In the genomic region with DNA sequence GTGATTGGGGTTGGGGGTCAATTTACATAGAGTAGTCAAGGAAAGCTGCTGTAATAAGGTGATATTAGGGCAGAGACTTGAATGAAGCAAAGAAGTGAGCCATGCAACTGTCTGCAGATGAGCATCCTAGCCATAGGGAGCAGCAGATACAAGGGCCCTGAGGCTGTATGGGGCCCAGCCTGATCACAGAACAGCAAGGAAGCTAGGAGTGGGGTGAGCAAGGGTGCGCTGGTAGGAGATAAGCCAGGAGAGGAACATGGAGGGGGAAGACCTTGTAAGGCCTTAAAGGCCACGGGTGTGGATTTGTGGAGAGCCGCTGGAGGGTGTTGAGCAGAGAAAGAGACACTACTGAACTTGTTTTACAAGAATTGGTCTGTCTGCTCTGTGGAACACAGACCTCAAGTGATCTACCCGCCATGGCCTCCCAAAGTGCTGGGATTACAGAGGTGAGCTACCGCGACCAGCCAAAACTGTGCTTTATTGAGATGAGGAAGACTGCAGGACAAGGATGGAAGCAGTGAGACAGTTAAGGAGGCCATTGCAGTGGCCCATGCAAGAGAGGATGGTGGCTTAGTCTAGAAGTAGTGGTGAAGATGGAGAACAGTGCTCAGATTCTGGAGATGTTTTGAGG, we compare ENCODE assay signal across 29 cellular contexts.
"Had no signal": no experiment of that assay in that cellular context is flagged by ENCODE, and none has a peak within 500 bp of the region (broad histone marks: within the 10 kb centered on the region; RNA-seq: fewer than 3 reads in every experiment).

No MANE protein-coding gene starts in this region.

- H3K27me3 Mint-ChIP-seq: stimulated activated naive B cell treated with anti-CD40 and anti-IgM and Interleukin-4, amounts not matched to agents 10 μg/mL and 1 μg/mL and 100 μg/mL, for 72 hours had no signal

- FAIRE-seq: keratinocyte, pancreas had no signal

- DNase-seq: kidney glomerular epithelial cell; left colon; left lung; lower lobe of right lung; mammary epithelial cell; mesenchymal stem cell; naive thymus-derived CD8-positive, alpha-beta T cell; nucleus accumbens; pancreas; posterior cingulate gyrus; retina; right cardiac atrium; stimulated activated CD4-positive, alpha-beta T cell treated with anti-CD3 and anti-CD28 coated beads, Interleukin-12 subunit alpha, Interleukin-12 subunit beta, amount 100 ng/mL, for 4 hours; stimulated activated CD4-positive, alpha-beta T cell treated with anti-CD3 and anti-CD28 coated beads, Interleukin-4, amount 100 ng/mL, for 24 hours; stimulated activated naive B cell treated with anti-CD40 and anti-IgM and Interleukin-4, amounts not matched to agents 10 μg/mL and 1 μg/mL and 100 μg/mL, for 72 hours; stimulated activated naive CD8-positive, alpha-beta T cell treated with anti-CD3 and anti-CD28 coated beads, Interleukin-15, Interleukin-2, amounts not matched to agents 100 U/mL and 50 U/mL, for 24 hours; stomach; testis; thyroid gland; transverse colon; upper lobe of left lung had no signal

- H3K27ac Mint-ChIP-seq: nephron; stimulated activated naive B cell treated with anti-CD40 and anti-IgM and Interleukin-4, amounts not matched to agents 10 μg/mL and 1 μg/mL and 100 μg/mL, for 72 hours had no signal

- H3K9me3 Mint-ChIP-seq: naive thymus-derived CD8-positive, alpha-beta T cell; nephron; stimulated activated naive B cell treated with anti-CD40 and anti-IgM and Interleukin-4, amounts not matched to agents 10 μg/mL and 1 μg/mL and 100 μg/mL, for 72 hours had no signal

- H3K4me3 ChIP-seq: hepatocyte, left lung, lower lobe of right lung, pancreas, prostate gland, skin epidermis, stomach, testis, thyroid gland, transverse colon, upper lobe of left lung, vagina had no signal

- H3K4me1 Mint-ChIP-seq: naive thymus-derived CD8-positive, alpha-beta T cell; neural crest cell; stimulated activated naive B cell treated with anti-CD40 and anti-IgM and Interleukin-4, amounts not matched to agents 10 μg/mL and 1 μg/mL and 100 μg/mL, for 72 hours had no signal

- H3K27me3 ChIP-seq: hepatocyte, left lung, pancreas, stomach, testis, thyroid gland, transverse colon, upper lobe of left lung, vagina had no signal

- H3K36me3 ChIP-seq: prostate gland, thyroid gland, transverse colon had no signal

- H3K9me3 ChIP-seq: left lung, lower lobe of right lung, pancreas, prostate gland, stomach, testis, thyroid gland, transverse colon, upper lobe of left lung, vagina had no signal

- ATAC-seq: left colon; left lung; lower lobe of right lung; naive thymus-derived CD8-positive, alpha-beta T cell; pancreas; right cardiac atrium; sciatic nerve; stimulated activated naive B cell treated with anti-CD40 and anti-IgM and Interleukin-4, amounts not matched to agents 10 μg/mL and 1 μg/mL and 100 μg/mL, for 72 hours; stimulated activated naive CD8-positive, alpha-beta T cell treated with anti-CD3 and anti-CD28 coated beads, Interleukin-15, Interleukin-2, amounts not matched to agents 100 U/mL and 50 U/mL, for 24 hours had no signal

- H3K4me3 Mint-ChIP-seq: naive thymus-derived CD8-positive, alpha-beta T cell; nephron; neural crest cell; stimulated activated naive B cell treated with anti-CD40 and anti-IgM and Interleukin-4, amounts not matched to agents 10 μg/mL and 1 μg/mL and 100 μg/mL, for 72 hours had no signal
